Comparison of ENCODE assay signal across 2 cellular contexts in the genomic region with DNA sequence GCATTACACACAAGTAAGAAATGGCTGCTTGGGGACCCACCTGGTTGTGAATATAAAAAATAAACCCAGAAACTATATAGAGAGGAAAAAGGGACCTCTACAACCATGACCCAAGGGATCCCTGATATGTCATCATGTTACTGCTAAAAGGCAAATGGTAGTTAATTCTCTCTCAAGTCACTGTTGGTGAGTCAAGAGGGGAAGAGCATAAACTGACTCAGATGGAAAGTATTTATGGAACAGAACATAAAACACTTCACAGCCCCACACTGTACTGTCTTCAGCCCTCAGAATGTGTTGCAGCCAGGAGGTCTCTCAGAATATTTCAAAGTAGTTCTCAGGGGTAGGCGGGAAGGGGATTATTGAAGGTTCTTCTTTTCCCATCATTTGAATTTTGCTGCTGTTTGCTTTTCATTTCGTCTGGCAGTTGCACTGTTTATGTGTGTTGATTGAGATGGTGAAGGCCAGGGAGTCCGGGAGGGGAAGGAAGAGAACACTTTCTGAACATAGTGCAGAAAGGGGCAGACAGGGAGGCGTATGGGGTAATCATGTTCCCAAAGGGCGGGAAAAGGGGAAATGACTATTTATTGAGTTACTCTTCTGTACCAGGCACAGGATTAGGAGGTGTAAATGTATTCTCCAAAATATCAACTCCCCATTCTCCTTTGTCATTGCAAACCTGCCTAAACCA.
TF ChIP-seq lines count a peak whose summit lies in the region.

No MANE protein-coding gene starts in this region.

TF ChIP-seq in A549, 52 proteins besides CTCF, POLR2A, EP300 and RAD21 (continued from another document):
- TF ChIP-seq, protein P1, sequence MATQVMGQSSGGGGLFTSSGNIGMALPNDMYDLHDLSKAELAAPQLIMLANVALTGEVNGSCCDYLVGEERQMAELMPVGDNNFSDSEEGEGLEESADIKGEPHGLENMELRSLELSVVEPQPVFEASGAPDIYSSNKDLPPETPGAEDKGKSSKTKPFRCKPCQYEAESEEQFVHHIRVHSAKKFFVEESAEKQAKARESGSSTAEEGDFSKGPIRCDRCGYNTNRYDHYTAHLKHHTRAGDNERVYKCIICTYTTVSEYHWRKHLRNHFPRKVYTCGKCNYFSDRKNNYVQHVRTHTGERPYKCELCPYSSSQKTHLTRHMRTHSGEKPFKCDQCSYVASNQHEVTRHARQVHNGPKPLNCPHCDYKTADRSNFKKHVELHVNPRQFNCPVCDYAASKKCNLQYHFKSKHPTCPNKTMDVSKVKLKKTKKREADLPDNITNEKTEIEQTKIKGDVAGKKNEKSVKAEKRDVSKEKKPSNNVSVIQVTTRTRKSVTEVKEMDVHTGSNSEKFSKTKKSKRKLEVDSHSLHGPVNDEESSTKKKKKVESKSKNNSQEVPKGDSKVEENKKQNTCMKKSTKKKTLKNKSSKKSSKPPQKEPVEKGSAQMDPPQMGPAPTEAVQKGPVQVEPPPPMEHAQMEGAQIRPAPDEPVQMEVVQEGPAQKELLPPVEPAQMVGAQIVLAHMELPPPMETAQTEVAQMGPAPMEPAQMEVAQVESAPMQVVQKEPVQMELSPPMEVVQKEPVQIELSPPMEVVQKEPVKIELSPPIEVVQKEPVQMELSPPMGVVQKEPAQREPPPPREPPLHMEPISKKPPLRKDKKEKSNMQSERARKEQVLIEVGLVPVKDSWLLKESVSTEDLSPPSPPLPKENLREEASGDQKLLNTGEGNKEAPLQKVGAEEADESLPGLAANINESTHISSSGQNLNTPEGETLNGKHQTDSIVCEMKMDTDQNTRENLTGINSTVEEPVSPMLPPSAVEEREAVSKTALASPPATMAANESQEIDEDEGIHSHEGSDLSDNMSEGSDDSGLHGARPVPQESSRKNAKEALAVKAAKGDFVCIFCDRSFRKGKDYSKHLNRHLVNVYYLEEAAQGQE (IDR thresholded peaks at IDR 0.05): no peak
- TF ChIP-seq KDM5A (IDR thresholded peaks at IDR 0.05) (no peak), NR3C1 (IDR thresholded peaks at IDR 0.05) (no peak), PHF8 (IDR thresholded peaks at IDR 0.05; ENCODE audit: borderline replicate concordance, low read depth) (no peak), HEYL (CRISPR knock-in tag; IDR thresholded peaks at IDR 0.05) (no peak), SMC3 (IDR thresholded peaks at IDR 0.05) (no peak), ZSCAN20 (CRISPR knock-in tag; IDR thresholded peaks at IDR 0.05) (no peak)
- TF ChIP-seq, protein P2, sequence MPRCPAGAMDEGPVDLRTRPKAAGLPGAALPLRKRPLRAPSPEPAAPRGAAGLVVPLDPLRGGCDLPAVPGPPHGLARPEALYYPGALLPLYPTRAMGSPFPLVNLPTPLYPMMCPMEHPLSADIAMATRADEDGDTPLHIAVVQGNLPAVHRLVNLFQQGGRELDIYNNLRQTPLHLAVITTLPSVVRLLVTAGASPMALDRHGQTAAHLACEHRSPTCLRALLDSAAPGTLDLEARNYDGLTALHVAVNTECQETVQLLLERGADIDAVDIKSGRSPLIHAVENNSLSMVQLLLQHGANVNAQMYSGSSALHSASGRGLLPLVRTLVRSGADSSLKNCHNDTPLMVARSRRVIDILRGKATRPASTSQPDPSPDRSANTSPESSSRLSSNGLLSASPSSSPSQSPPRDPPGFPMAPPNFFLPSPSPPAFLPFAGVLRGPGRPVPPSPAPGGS (IDR thresholded peaks at IDR 0.05): no peak
TF ChIP-seq in A549: peak in this region for 0.

TF ChIP-seq in GM23338, 12 proteins besides CTCF, POLR2A, EP300 and RAD21 (continued from another document):
- TF ChIP-seq, protein P3, sequence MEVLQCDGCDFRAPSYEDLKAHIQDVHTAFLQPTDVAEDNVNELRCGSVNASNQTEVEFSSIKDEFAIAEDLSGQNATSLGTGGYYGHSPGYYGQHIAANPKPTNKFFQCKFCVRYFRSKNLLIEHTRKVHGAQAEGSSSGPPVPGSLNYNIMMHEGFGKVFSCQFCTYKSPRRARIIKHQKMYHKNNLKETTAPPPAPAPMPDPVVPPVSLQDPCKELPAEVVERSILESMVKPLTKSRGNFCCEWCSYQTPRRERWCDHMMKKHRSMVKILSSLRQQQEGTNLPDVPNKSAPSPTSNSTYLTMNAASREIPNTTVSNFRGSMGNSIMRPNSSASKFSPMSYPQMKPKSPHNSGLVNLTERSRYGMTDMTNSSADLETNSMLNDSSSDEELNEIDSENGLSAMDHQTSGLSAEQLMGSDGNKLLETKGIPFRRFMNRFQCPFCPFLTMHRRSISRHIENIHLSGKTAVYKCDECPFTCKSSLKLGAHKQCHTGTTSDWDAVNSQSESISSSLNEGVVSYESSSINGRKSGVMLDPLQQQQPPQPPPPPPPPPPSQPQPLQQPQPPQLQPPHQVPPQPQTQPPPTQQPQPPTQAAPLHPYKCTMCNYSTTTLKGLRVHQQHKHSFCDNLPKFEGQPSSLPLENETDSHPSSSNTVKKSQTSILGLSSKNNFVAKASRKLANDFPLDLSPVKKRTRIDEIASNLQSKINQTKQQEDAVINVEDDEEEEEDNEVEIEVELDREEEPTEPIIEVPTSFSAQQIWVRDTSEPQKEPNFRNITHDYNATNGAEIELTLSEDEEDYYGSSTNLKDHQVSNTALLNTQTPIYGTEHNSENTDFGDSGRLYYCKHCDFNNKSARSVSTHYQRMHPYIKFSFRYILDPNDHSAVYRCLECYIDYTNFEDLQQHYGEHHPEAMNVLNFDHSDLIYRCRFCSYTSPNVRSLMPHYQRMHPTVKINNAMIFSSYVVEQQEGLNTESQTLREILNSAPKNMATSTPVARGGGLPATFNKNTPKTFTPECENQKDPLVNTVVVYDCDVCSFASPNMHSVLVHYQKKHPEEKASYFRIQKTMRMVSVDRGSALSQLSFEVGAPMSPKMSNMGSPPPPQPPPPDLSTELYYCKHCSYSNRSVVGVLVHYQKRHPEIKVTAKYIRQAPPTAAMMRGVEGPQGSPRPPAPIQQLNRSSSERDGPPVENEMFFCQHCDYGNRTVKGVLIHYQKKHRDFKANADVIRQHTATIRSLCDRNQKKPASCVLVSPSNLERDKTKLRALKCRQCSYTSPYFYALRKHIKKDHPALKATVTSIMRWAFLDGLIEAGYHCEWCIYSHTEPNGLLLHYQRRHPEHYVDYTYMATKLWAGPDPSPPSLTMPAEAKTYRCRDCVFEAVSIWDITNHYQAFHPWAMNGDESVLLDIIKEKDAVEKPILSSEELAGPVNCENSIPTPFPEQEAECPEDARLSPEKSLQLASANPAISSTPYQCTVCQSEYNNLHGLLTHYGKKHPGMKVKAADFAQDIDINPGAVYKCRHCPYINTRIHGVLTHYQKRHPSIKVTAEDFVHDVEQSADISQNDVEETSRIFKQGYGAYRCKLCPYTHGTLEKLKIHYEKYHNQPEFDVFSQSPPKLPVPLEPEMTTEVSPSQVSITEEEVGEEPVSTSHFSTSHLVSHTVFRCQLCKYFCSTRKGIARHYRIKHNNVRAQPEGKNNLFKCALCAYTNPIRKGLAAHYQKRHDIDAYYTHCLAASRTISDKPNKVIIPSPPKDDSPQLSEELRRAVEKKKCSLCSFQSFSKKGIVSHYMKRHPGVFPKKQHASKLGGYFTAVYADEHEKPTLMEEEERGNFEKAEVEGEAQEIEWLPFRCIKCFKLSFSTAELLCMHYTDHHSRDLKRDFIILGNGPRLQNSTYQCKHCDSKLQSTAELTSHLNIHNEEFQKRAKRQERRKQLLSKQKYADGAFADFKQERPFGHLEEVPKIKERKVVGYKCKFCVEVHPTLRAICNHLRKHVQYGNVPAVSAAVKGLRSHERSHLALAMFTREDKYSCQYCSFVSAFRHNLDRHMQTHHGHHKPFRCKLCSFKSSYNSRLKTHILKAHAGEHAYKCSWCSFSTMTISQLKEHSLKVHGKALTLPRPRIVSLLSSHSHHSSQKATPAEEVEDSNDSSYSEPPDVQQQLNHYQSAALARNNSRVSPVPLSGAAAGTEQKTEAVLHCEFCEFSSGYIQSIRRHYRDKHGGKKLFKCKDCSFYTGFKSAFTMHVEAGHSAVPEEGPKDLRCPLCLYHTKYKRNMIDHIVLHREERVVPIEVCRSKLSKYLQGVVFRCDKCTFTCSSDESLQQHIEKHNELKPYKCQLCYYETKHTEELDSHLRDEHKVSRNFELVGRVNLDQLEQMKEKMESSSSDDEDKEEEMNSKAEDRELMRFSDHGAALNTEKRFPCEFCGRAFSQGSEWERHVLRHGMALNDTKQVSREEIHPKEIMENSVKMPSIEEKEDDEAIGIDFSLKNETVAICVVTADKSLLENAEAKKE (CRISPR knock-in tag; IDR thresholded peaks at IDR 0.05): no peak
- TF ChIP-seq ZNF114 (CRISPR knock-in tag; IDR thresholded peaks at IDR 0.05): no peak
- TF ChIP-seq STAT1 (IDR thresholded peaks at IDR 0.05; ENCODE audit: unreplicated experiment): no peak
- no peak for TF ChIP-seq CREB1 (CRISPR knock-in tag; IDR thresholded peaks at IDR 0.05; ENCODE audit: low read depth)
- no peak for TF ChIP-seq NANOG (IDR thresholded peaks at IDR 0.05; ENCODE audit: borderline replicate concordance)
- no peak for TF ChIP-seq ZNF331 (CRISPR knock-in tag; IDR thresholded peaks at IDR 0.05; ENCODE audit: low read depth)
- TF ChIP-seq JUNB (IDR thresholded peaks at IDR 0.05; ENCODE audit: unreplicated experiment): no peak
- no peak for TF ChIP-seq EZH2phosphoT487 (IDR thresholded peaks at IDR 0.05; ENCODE audit: unreplicated experiment)
- TF ChIP-seq, protein P4, sequence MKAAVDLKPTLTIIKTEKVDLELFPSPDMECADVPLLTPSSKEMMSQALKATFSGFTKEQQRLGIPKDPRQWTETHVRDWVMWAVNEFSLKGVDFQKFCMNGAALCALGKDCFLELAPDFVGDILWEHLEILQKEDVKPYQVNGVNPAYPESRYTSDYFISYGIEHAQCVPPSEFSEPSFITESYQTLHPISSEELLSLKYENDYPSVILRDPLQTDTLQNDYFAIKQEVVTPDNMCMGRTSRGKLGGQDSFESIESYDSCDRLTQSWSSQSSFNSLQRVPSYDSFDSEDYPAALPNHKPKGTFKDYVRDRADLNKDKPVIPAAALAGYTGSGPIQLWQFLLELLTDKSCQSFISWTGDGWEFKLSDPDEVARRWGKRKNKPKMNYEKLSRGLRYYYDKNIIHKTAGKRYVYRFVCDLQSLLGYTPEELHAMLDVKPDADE (IDR thresholded peaks at IDR 0.05): no peak
- no peak for TF ChIP-seq POLR2AphosphoS5 (IDR thresholded peaks at IDR 0.05; ENCODE audit: low read depth)
